In genomic region chr1:10694633-10695627, GRCh38 we compare ENCODE assay signal across 8 cellular contexts.
DNase-seq lines count a peak whose midpoint lies in the region; ATAC-seq and TF ChIP-seq lines count a peak whose summit lies in the region.

No MANE protein-coding gene starts in this region.

- peaks cover 23% of the 10 kb centered on the region for H3K27me3 Mint-ChIP-seq in activated CD4-positive, alpha-beta memory T cell treated with anti-CD3 and anti-CD28 coated beads, Interleukin-2, amount 10 ng/mL, durations not matched to agents 7 days and 5 days

- DNase-seq in SIG-M5 treated with dmso at 0.1 percent for 504 hours (lab: John Stamatoyannopoulos, UW; ENCODE audit: unreplicated experiment), result peak; percentile 61
- DNase-seq in SIG-M5 (lab: John Stamatoyannopoulos, UW), result no peak
- DNase-seq in NCI-H69 (lab: John Stamatoyannopoulos, UW), result peak; percentile 91
- peak; percentile 83 for DNase-seq in activated CD4-positive, alpha-beta memory T cell treated with anti-CD3 and anti-CD28 coated beads, Interleukin-2, amount 10 ng/mL, durations not matched to agents 7 days and 5 days
- peak; percentile 92 to 94 (median 94) for DNase-seq in right lobe of liver
- peak; percentile 76 for DNase-seq in stimulated activated CD4-positive, alpha-beta T cell treated with anti-CD3 and anti-CD28 coated beads, Interleukin-4, amount 100 ng/mL, for 1 hour

- no peaks in the 10 kb centered on the region for H3K9me3 ChIP-seq in duodenal mucosa (ENCODE audit: control insufficient read depth in 1 of 2, low read length in 2 of 2)
- no peaks in the 10 kb centered on the region for H3K9me3 ChIP-seq in right lobe of liver

- peak overlapping the region; percentile 67 for H3K27ac Mint-ChIP-seq in activated CD4-positive, alpha-beta memory T cell treated with anti-CD3 and anti-CD28 coated beads, Interleukin-2, amount 10 ng/mL, durations not matched to agents 7 days and 5 days

- H3K36me3 ChIP-seq in duodenal mucosa (ENCODE audit: control insufficient read depth in 1 of 2, insufficient read depth in 2 of 2, low read length in 2 of 2) (no peaks in the 10 kb centered on the region), right lobe of liver (no peaks in the 10 kb centered on the region)

- TF ChIP-seq CTCF in right lobe of liver (IDR thresholded peaks at IDR 0.05), result no peak

- no peaks in the 10 kb centered on the region for H3K36me3 Mint-ChIP-seq in activated CD4-positive, alpha-beta memory T cell treated with anti-CD3 and anti-CD28 coated beads, Interleukin-2, amount 10 ng/mL, durations not matched to agents 7 days and 5 days (ENCODE audit: low read depth)

- H3K4me3 Mint-ChIP-seq in activated CD4-positive, alpha-beta memory T cell treated with anti-CD3 and anti-CD28 coated beads, Interleukin-2, amount 10 ng/mL, durations not matched to agents 7 days and 5 days, result peak overlapping the region; percentile 74

- intact Hi-C loops in right lobe of liver (cut with DNase I), result no loop called here

- no peaks in the 10 kb centered on the region for H3K27me3 ChIP-seq in duodenal mucosa (ENCODE audit: control insufficient read depth in 1 of 2, insufficient read depth in 2 of 2, low read length in 2 of 2)
- no peaks in the 10 kb centered on the region for H3K27me3 ChIP-seq in right lobe of liver

- H3K9ac ChIP-seq in duodenal mucosa (ENCODE audit: low read depth in 1 of 2, low read length in 2 of 2), result peak overlapping the region; percentile 43 to 47

- TF ChIP-seq POLR2A in right lobe of liver (IDR thresholded peaks at IDR 0.05), result no peak

- peaks cover 26% of the 10 kb centered on the region for H3K4me1 Mint-ChIP-seq in activated CD4-positive, alpha-beta memory T cell treated with anti-CD3 and anti-CD28 coated beads, Interleukin-2, amount 10 ng/mL, durations not matched to agents 7 days and 5 days

- CTCF ChIA-PET in activated CD4-positive, alpha-beta memory T cell treated with anti-CD3 and anti-CD28 coated beads, Interleukin-2, amount 10 ng/mL, durations not matched to agents 7 days and 5 days (lab: Charles Lee), result no interaction called here

- no peaks in the 10 kb centered on the region for H3K9me3 Mint-ChIP-seq in activated CD4-positive, alpha-beta memory T cell treated with anti-CD3 and anti-CD28 coated beads, Interleukin-2, amount 10 ng/mL, durations not matched to agents 7 days and 5 days

- peaks cover 37 to 45% of the 10 kb centered on the region in 2 donors for H3K4me1 ChIP-seq in duodenal mucosa (ENCODE audit: control insufficient read depth in 1 of 2, insufficient read depth in 2 of 2, low read length in 2 of 2)
- H3K4me1 ChIP-seq in right lobe of liver, result peaks cover 0 to 11% (median 4%) of the 10 kb centered on the region in 4 donors

- POLR2A ChIA-PET in activated CD4-positive, alpha-beta memory T cell treated with anti-CD3 and anti-CD28 coated beads, Interleukin-2, amount 10 ng/mL, durations not matched to agents 7 days and 5 days (lab: Charles Lee), result no interaction called here

- peak overlapping the region; percentile 66 for H3K27ac ChIP-seq in duodenal mucosa (ENCODE audit: low read depth, low read length)
- H3K27ac ChIP-seq in right lobe of liver, result peak overlapping the region in 2 of 3 donors; percentile 26 to 53

- WGBS in right lobe of liver (ENCODE audit: insufficient coverage, low coverage, low lambda C conversion rate, missing lambda C conversion rate), result 21% methylated on average over 9 of the region's 126 CpGs

- peak overlapping the region; percentile 43 to 61 for H3K4me3 ChIP-seq in duodenal mucosa (ENCODE audit: low read depth in 1 of 2, low read length in 2 of 2)
- H3K4me3 ChIP-seq in right lobe of liver, result peak overlapping the region; percentile 34 to 58 (median 46)

- ATAC-seq in HG03442 (IDR thresholded peaks at IDR 0.05; ENCODE audit: unreplicated experiment), result peak; percentile 47
- peak; percentile 83 to 92 (median 86) for ATAC-seq in right lobe of liver
